In the genomic region with DNA sequence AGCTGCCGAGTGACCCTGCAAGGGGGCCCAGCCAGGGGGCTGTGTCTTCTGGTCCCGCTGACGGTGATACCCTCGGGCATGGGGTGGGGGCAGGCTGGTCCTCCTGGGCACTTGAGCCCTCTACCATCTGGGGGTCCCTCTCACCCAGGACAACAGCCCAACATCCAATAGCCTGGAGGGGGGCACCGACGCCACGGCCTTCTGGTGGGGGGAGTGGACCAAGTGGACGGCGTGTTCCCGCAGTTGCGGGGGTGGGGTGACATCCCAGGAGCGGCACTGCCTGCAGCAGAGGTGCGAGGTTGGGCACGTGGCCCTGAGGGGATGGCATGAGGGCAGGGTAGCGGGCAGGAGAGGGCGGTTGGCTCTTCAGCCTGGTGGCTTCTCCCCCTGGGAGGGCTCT, we compare ENCODE assay signal across 35 cellular contexts. TPM values are rescaled to one million over a fixed set of nuclear protein-coding genes. Genes with fewer than 3 reads are reported as not detected.
"Had no signal": no experiment of that assay in that cellular context is flagged by ENCODE, and none has a peak within 500 bp of the region (broad histone marks: within the 10 kb centered on the region; RNA-seq: fewer than 3 reads in every experiment).

No MANE protein-coding gene starts in this region.

- H3K9me3 ChIP-seq: neutrophil, pancreas, prostate gland, right atrium auricular region, right lobe of liver, sigmoid colon, thoracic aorta, thyroid gland, tibial nerve, upper lobe of left lung, vagina had no signal

- DNase-seq: naive thymus-derived CD4-positive, alpha-beta T cell; natural killer cell; nucleus accumbens; retina; right lobe of liver; sigmoid colon; small intestine; stimulated activated CD4-positive, alpha-beta T cell treated with anti-CD3 and anti-CD28 coated beads, Interleukin-12 subunit alpha, Interleukin-12 subunit beta, amount 100 ng/mL, for 4 hours; stimulated activated CD4-positive, alpha-beta T cell treated with anti-CD3 and anti-CD28 coated beads, Interleukin-1b, Interleukin-23, amount 100 ng/mL, for 48 hours; stimulated activated CD4-positive, alpha-beta T cell treated with anti-CD3 and anti-CD28 coated beads, Interleukin-4, amount 100 ng/mL, for 1 hour; stimulated activated CD4-positive, alpha-beta T cell treated with anti-CD3 and anti-CD28 coated beads, Interleukin-4, amount 100 ng/mL, for 4 hours; stimulated activated CD8-positive, alpha-beta memory T cell treated with anti-CD3 and anti-CD28 coated beads, Interleukin-4, amount 100 ng/mL, for 48 hours; stimulated activated naive CD4-positive, alpha-beta T cell; stimulated activated naive CD8-positive, alpha-beta T cell treated with anti-CD3 and anti-CD28 coated beads, Interleukin-15, amount 100 ng/mL, for 72 hours; stimulated activated naive CD8-positive, alpha-beta T cell treated with anti-CD3 and anti-CD28 coated beads, Interleukin-15, Interleukin-2, amounts not matched to agents 100 U/mL and 50 U/mL, for 24 hours; thyroid gland; trophoblast cell had no signal

- FAIRE-seq: pancreas, small intestine, urothelium cell line had no signal

- H3K4me3 ChIP-seq: neural progenitor cell, pancreas, prostate gland, sigmoid colon, thoracic aorta, thyroid gland, vagina had no signal

- H3K27me3 ChIP-seq: pancreas, right atrium auricular region, right lobe of liver, sigmoid colon, thyroid gland, vagina had no signal

- H3K4me1 ChIP-seq: pancreas had no signal

- ATAC-seq: naive thymus-derived CD4-positive, alpha-beta T cell; natural killer cell; pancreas; right lobe of liver; stimulated activated memory B cell treated with anti-CD40 and anti-IgM and Interleukin-4, amounts not matched to agents 10 μg/mL and 1 μg/mL and 100 μg/mL, for 72 hours; stimulated activated naive CD8-positive, alpha-beta T cell treated with anti-CD3 and anti-CD28 coated beads, Interleukin-15, amount 100 ng/mL, for 72 hours; stimulated activated naive CD8-positive, alpha-beta T cell treated with anti-CD3 and anti-CD28 coated beads, Interleukin-15, Interleukin-2, amounts not matched to agents 100 U/mL and 50 U/mL, for 24 hours had no signal

- H3K36me3 ChIP-seq: neural progenitor cell, neutrophil, pancreas, prostate gland, right lobe of liver, thoracic aorta, thyroid gland, vagina had no signal

- H3K27ac ChIP-seq: neural progenitor cell, neutrophil, pancreas, prostate gland, right atrium auricular region, right lobe of liver, sigmoid colon, thoracic aorta, thyroid gland, tibial nerve, vagina had no signal

RNA-seq across cellular contexts. Expression of a gene that starts 2.8 kb away (rescaled TPM):
- total RNA-seq: natural killer cell, pulmonary artery endothelial cell had no signal

RNA-seq across cellular contexts. Expression of a gene that starts 12.5 kb away (rescaled TPM):
- total RNA-seq: naive thymus-derived CD4-positive, alpha-beta T cell; natural killer cell; omental fat pad; osteocyte; pancreas; posterior vena cava; prostate gland; pulmonary artery endothelial cell; right atrium auricular region; right lobe of liver; sigmoid colon; temporal lobe; thoracic aorta; thyroid gland; upper lobe of left lung; ureter; vagina had no signal
- polyA plus RNA-seq: naive thymus-derived CD4-positive, alpha-beta T cell; neural cell; pancreas; sigmoid colon; small intestine had no signal
